ENCODE assay signal across 9 cellular contexts in the genomic region with DNA sequence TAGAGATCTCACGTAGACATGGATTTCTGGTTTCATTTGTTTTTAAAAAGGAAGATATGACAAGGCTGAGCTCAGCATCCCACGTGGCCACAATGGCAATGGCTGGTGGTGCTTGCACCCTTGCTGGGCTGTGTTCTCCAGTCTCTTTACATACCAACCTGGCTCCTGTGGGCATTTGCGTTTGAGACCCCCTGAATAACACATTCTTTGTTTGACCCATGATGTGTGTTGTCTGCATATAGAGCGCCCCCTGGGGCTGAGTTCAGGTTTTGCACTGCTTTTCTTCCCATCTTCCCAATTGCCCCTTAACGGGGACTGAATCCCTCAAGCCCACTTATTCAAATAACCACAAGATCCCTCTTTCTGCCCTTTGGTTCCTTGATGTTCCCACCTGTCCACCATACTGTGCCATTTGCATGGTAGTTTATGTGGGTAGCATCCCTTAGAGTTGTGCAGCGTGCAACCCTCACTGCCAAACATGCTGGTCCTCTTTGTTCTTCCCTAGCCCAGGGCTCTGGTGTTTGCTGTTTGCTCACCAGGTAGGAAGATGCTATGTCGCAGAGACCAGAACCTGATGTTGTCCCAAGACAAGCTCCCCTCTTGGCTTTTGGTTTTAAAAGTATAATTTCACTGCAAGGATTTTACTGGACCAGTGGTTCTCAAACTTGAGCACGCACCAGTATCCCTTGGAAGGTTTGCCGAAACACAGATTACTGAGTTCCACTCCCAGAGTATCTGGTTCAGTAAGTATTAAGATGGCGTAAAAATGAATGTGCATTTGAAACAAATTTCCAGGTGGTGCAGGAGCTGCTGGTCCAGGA. TPM values are rescaled to one million over a fixed set of nuclear protein-coding genes. Genes with fewer than 3 reads are reported as not detected.
A peak's percentile ranks its signal among the peaks of the same experiment; 100 is the strongest.
DNase-seq lines count a peak whose midpoint lies in the region; ATAC-seq and TF ChIP-seq lines count a peak whose summit lies in the region.
"Had no signal": no experiment of that assay in that cellular context is flagged by ENCODE, and none has a peak within 500 bp of the region (broad histone marks: within the 10 kb centered on the region; RNA-seq: fewer than 3 reads in every experiment).

No MANE protein-coding gene starts in this region.

- H3K4me3 ChIP-seq in Caco-2 (ENCODE audit: low read depth, low read length) (no peak overlapping the region), fibroblast of the aortic adventitia (ENCODE audit: low read depth, low read length) (no peak overlapping the region)
- H3K4me3 ChIP-seq: lung had no signal

- peaks cover 16% of the 10 kb centered on the region for H3K36me3 Mint-ChIP-seq in Caco-2 (ENCODE audit: insufficient read depth, unreplicated experiment)

- DNase-seq in Caco-2 (peak in 1 of 2 experiments; percentile 40), KBM-7 (peak; percentile 67), fibroblast of the aortic adventitia (ENCODE audit: low read depth) (peak; percentile 3)
- DNase-seq in activated CD8-positive, alpha-beta memory T cell treated with anti-CD3 and anti-CD28 coated beads for 24 hours: peak; percentile 72
- DNase-seq in stimulated activated CD4-positive, alpha-beta T cell treated with anti-CD3 and anti-CD28 coated beads, Interleukin-2, amount 100 ng/mL, for 4 hours (ENCODE audit: low read depth): peak; percentile 6
- no peak for DNase-seq in NK-92 treated with Interleukin-12 subunit alpha and Interleukin-12 subunit beta, amount 100 ng/mL, for 24 hours (lab: John Stamatoyannopoulos, UW)

- H3K4me1 Mint-ChIP-seq in Caco-2 (ENCODE audit: low read depth, unreplicated experiment): peaks cover 19% of the 10 kb centered on the region

- no peak overlapping the region for H3K4me3 Mint-ChIP-seq in Caco-2 (ENCODE audit: unreplicated experiment)

- no peaks in the 10 kb centered on the region; the same call in none of the 2 replicates for H3K9me3 ChIP-seq in Caco-2

- peak overlapping the region; percentile 13 for H3K27ac Mint-ChIP-seq in Caco-2 (ENCODE audit: unreplicated experiment)

- peaks cover 23% of the 10 kb centered on the region for H3K4me1 ChIP-seq in Caco-2

- no peak for ATAC-seq in HG03442 (IDR thresholded peaks at IDR 0.05; ENCODE audit: unreplicated experiment)
- ATAC-seq in HG02763 (IDR thresholded peaks at IDR 0.05; ENCODE audit: unreplicated experiment): no peak

- H3K9me3 Mint-ChIP-seq in Caco-2 (ENCODE audit: unreplicated experiment): peaks cover 9% of the 10 kb centered on the region

- TF ChIP-seq CTCF in Caco-2 (IDR thresholded peaks at IDR 0.05; ENCODE audit: insufficient read depth in 1 of 2, low read depth in 1 of 2, low read length in 1 of 2, severe bottlenecking in 1 of 2, unreplicated experiment in 1 of 2) (peak; percentile 54 to 89), fibroblast of the aortic adventitia (IDR thresholded peaks at IDR 0.05; ENCODE audit: insufficient read depth, low read length) (peak; percentile 61)

- in situ Hi-C loops in KBM-7 (cut with MboI; ENCODE audit: low pct_unique_long_range_greater_than_20kb, low sequenced_read_pairs): no loop called here

- H3K27me3 ChIP-seq in Caco-2 (replicated peaks; ENCODE audit: control insufficient read depth, insufficient read depth, low read length): no peaks in the 10 kb centered on the region

- CTCF ChIA-PET in Caco-2 (lab: Charles Lee): interaction anchor here (0.9 kb wide), 1 partner anchor 11 kb away, joined by 3 read pairs; no protein-coding TSS in a partner anchor

- POLR2A ChIA-PET in Caco-2 (lab: Charles Lee): no interaction called here

- no TSS peak for BruUV-seq in Caco-2 (replicated peaks; lab: Mats Ljungman, UMichigan)

- intact Hi-C loops in Caco-2 (cut with micrococcal nuclease; ENCODE audit: unreplicated experiment): loop anchor here (1.0 kb wide), 1 partner anchor 135 kb away; no protein-coding TSS in a partner anchor

- no peaks in the 10 kb centered on the region for H3K36me3 ChIP-seq in Caco-2 (ENCODE audit: control insufficient read depth, insufficient read depth, low read length)

- H3K27me3 Mint-ChIP-seq in Caco-2 (ENCODE audit: insufficient read depth, unreplicated experiment): no peaks in the 10 kb centered on the region

RNA-seq across cellular contexts. Expression of a gene that starts 38.5 kb away (rescaled TPM):
- total RNA-seq in Caco-2 (2022) (37.9 and 54.9 TPM in 2 replicates), fibroblast of the aortic adventitia (ENCODE audit: low replicate concordance) (0.09 TPM in 1 of 2 replicates, not detected in the other)

Comparison
In these comparisons a context has a peak if more than half of its experiments do, and no peak if none do; other contexts are left out.
1. RNA of a gene that starts 38.5 kb away (total RNA-seq): 37.9 to 54.9 TPM in Caco-2; 0.09 TPM in fibroblast of the aortic adventitia; every median in the first group is over 10 times any median in the second.